ENCODE assay signal across 8 cellular contexts in the genomic region with DNA sequence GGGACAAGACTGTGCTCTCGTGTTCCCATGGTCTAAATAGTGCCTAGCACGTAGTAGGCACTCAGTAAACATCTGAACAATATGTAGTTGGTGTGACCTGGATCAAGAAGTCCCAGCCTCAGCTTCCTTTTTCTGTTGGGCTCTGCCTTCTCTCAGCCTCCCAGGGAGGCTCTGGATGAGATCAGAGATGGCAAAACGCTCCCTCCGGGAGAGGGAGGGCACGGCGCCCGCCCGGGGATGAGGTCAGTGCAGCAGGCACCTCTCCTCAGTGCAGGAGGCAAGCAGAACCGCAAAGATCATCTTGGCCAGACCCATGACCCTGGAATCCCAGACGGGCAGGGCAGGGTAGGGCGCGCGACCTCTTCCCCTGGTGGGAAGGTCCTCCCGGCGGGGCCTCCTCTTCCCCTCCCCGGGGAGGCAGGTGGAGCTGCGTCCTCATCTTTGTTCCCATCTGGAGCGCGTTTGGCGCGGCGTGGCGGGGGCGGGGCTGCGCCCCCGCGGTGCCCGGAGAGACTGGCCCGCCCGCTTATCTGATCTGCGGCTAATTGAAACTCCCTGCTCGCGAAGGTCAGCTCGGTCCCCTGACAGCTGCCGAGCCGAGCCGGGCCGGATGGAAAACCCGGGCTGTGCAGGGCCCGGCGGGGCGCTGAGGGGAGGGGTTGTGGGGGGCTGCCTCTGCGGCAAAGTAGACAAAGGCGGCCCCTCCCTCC.
A peak's percentile ranks its signal among the peaks of the same experiment; 100 is the strongest.
DNase-seq lines count a peak whose midpoint lies in the region; ATAC-seq and TF ChIP-seq lines count a peak whose summit lies in the region.

No MANE protein-coding gene starts in this region.

- peak; percentile 65 for DNase-seq in GM10266 (ENCODE audit: extremely low spot score)
- peak; percentile 78 for DNase-seq in NCI-H510A treated with DMSO at 0.1 percent for 48 hours (lab: John Stamatoyannopoulos, UW)
- peak; percentile 84 for DNase-seq in coronary artery (ENCODE audit: low spot score)
- peak; percentile 94 for DNase-seq in left kidney (ENCODE audit: low read depth, low spot score)
- DNase-seq in superior temporal gyrus (ENCODE audit: extremely low spot score) = peak; percentile 76
- no peak for DNase-seq in stimulated activated naive CD4-positive, alpha-beta T cell treated with Interleukin-2 at 50 U/mL for 16 hours (lab: John Stamatoyannopoulos, UW)

- peak overlapping the region; percentile 8 to 83 for H3K27ac ChIP-seq in coronary artery

- peak overlapping the region; percentile 66 for H3K4me3 ChIP-seq in coronary artery

- no peak for TF ChIP-seq CTCF in GM10266 (IDR thresholded peaks at IDR 0.05; ENCODE audit: control insufficient read depth, insufficient read depth, low read depth, missing control alignments)
- TF ChIP-seq CTCF in coronary artery (IDR thresholded peaks at IDR 0.05) = no peak

- ATAC-seq in HG03432 (IDR thresholded peaks at IDR 0.05; ENCODE audit: unreplicated experiment) = no peak
- no peak for ATAC-seq in GM18511 (IDR thresholded peaks at IDR 0.05; ENCODE audit: unreplicated experiment)
